In the genomic region with DNA sequence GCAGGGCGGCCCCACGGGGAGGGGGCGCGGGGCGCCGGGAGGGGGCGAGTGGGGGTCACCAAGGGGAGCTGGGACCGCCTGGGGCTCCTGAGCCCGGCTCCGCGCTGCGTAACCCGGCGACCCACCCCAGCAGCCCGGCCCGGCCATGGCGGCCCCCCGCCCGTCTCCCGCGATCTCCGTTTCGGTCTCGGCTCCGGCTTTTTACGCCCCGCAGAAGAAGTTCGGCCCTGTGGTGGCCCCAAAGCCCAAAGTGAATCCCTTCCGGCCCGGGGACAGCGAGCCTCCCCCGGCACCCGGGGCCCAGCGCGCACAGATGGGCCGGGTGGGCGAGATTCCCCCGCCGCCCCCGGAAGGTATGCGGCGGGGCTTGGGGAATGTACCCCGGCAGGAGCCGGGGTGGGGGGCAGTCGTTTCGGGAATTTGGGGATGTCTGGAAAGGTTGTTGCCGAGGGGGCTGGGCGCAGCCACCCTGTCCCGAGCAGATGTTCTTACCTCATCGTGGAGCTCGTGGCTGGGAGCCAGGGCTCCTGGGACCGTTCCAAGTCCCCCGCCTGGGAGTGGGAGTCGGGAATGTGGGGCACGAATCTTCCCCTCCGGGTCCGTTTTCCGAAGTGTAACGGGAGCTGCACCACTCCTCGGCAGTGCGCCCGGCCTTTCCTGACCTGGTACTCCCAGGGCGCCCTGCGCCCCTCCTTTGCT, we compare ENCODE assay signal across 8 cellular contexts. TPM values are rescaled to one million over a fixed set of nuclear protein-coding genes. Genes with fewer than 3 reads are reported as not detected.
A peak's percentile ranks its signal among the peaks of the same experiment; 100 is the strongest.
DNase-seq lines count a peak whose midpoint lies in the region; ATAC-seq and TF ChIP-seq lines count a peak whose summit lies in the region.

No MANE protein-coding gene starts in this region.

- H3K36me3 ChIP-seq in SK-N-MC (ENCODE audit: insufficient read depth, low read length), result no peaks in the 10 kb centered on the region
- H3K36me3 ChIP-seq in mucosa of stomach (ENCODE audit: control insufficient read depth, insufficient read depth, low read length), result no peaks in the 10 kb centered on the region
- H3K36me3 ChIP-seq in urinary bladder (ENCODE audit: insufficient read depth), result no peaks in the 10 kb centered on the region

- H3K27ac ChIP-seq in SK-N-MC (peak overlapping the region; percentile 50; the same call in 1 of the 2 replicates), urinary bladder (ENCODE audit: low read depth) (peak overlapping the region; percentile 94)

- TF ChIP-seq CTCF in AG09319 (IDR thresholded peaks at IDR 0.05; ENCODE audit: low read depth, low read length), result no peak
- TF ChIP-seq CTCF in epithelial cell of esophagus (IDR thresholded peaks at IDR 0.05; ENCODE audit: insufficient read depth, low read depth, low read length, missing control alignments), result no peak

- 1% methylated on average over 64 of the region's 64 CpGs for WGBS in urinary bladder

- peaks cover 20% of the 10 kb centered on the region for H3K4me1 ChIP-seq in mucosa of stomach (ENCODE audit: control insufficient read depth, insufficient read depth, low read length)
- peaks cover 2% of the 10 kb centered on the region for H3K4me1 ChIP-seq in urinary bladder (ENCODE audit: insufficient read depth)

- H3K4me3 ChIP-seq in SK-N-MC (peak overlapping the region; percentile 95), epithelial cell of esophagus (ENCODE audit: low read length) (peak overlapping the region; percentile 71), mucosa of stomach (ENCODE audit: low read length) (peak overlapping the region; percentile 78), urinary bladder (ENCODE audit: low read depth, low read length) (peak overlapping the region; percentile 93)

- no peaks in the 10 kb centered on the region for H3K9me3 ChIP-seq in SK-N-MC (ENCODE audit: low read depth, low read length)
- no peaks in the 10 kb centered on the region for H3K9me3 ChIP-seq in mucosa of stomach (ENCODE audit: control insufficient read depth, low read length)

- H3K27me3 ChIP-seq in mucosa of stomach (ENCODE audit: control insufficient read depth, insufficient read depth, low read length), result no peaks in the 10 kb centered on the region

- DNase-seq in AG09319 (ENCODE audit: extremely low read depth, low read depth) (peak; percentile 75), SK-N-MC (ENCODE audit: low read depth, low spot score) (no peak), epithelial cell of esophagus (ENCODE audit: low read depth) (peak; percentile 50), globus pallidus (ENCODE audit: low spot score) (no peak)

- ATAC-seq in GM18868 (IDR thresholded peaks at IDR 0.05; ENCODE audit: unreplicated experiment), result peak; percentile 16
- peak; percentile 8 for ATAC-seq in HG03103 (IDR thresholded peaks at IDR 0.05; ENCODE audit: low read depth, unreplicated experiment)

- H3K9ac ChIP-seq in SK-N-MC (ENCODE audit: insufficient read length) (peak overlapping the region; percentile 92), mucosa of stomach (ENCODE audit: low read length) (peak overlapping the region; percentile 100)

RNA-seq across cellular contexts. Expression of gene ZYX, which starts 0.4 kb away (rescaled TPM):
- 37.9 TPM for total RNA-seq in urinary bladder
- polyA plus RNA-seq in urinary bladder, result 386 TPM

RNA-seq across cellular contexts. Expression of gene FAM131B, which starts 19.1 kb away (rescaled TPM):
- 4.1 TPM for total RNA-seq in urinary bladder
- 3.2 TPM for polyA plus RNA-seq in urinary bladder

RNA-seq across cellular contexts. Expression of gene EPHA1, which starts 27.1 kb away (rescaled TPM):
- 3.2 TPM for total RNA-seq in urinary bladder
- polyA plus RNA-seq in urinary bladder, result 1.4 TPM

Comparison
In these comparisons a context has a peak if more than half of its experiments do, and no peak if none do; other contexts are left out.
1. DNase-seq: peak in AG09319 (single experiment) and epithelial cell of esophagus (single experiment); none in SK-N-MC (single experiment) and globus pallidus (single experiment).
2. Peak in every context shown above with its lines, with median percentiles within 50 percentile points of each other: H3K4me3 ChIP-seq.